23 cellular contexts compared by ENCODE assay signal in genomic region chrX:20596856-20597255, GRCh38.
DNase-seq lines count a peak whose midpoint lies in the region; ATAC-seq, FAIRE-seq and TF ChIP-seq lines count a peak whose summit lies in the region.
"Had no signal": no experiment of that assay in that cellular context is flagged by ENCODE, and none has a peak within 500 bp of the region (broad histone marks: within the 10 kb centered on the region; RNA-seq: fewer than 3 reads in every experiment).

No MANE protein-coding gene starts in this region.

- H3K4me2 ChIP-seq in PC-3 (ENCODE audit: low read length), result no peak overlapping the region
- H3K4me2 ChIP-seq: BLaER1 had no signal

- TF ChIP-seq CTCF in PC-3 (conservative IDR thresholded peaks at IDR 0.05; ENCODE audit: low read depth, low read length) (no peak), tibial nerve (IDR thresholded peaks at IDR 0.05) (no peak)

- no peak for DNase-seq in activated naive CD4-positive, alpha-beta T cell treated with anti-CD3 and anti-CD28 coated beads, Interleukin-2, amount 50 U/mL, for 72 hours (ENCODE audit: low spot score in 2 of 2)
- DNase-seq in activated naive CD4-positive, alpha-beta T cell treated with anti-CD3 and anti-CD28 coated beads for 36 hours, result no peak
- no peak for DNase-seq in PC-3
- peak; percentile 56 for DNase-seq in cerebellar cortex (ENCODE audit: low spot score)
- DNase-seq in stimulated activated effector memory CD8-positive, alpha-beta T cell treated with anti-CD3 and anti-CD28 coated beads, Interleukin-12 subunit alpha, Interleukin-12 subunit beta, amount 100 ng/mL, for 72 hours (ENCODE audit: low spot score in 2 of 2), result no peak
- DNase-seq in HTR-8/SVneo (ENCODE audit: insufficient read length, low spot score), result no peak
- DNase-seq in tibial nerve (ENCODE audit: low spot score in 2 of 2), result no peak
- DNase-seq: CD4-positive, alpha-beta T cell; COR-L47; DND-41; MV-4-11; NCI-H1105 treated with DMSO at 0.1 percent for 48 hours; NCI-H2029 treated with DMSO at 0.1 percent for 48 hours; NCI-H226; NCI-H510A treated with DMSO at 0.1 percent for 48 hours; NCI-H774; SJCRH30 had no signal

- H3K27me3 Mint-ChIP-seq in activated naive CD4-positive, alpha-beta T cell treated with anti-CD3 and anti-CD28 coated beads for 36 hours (ENCODE audit: low read depth), result no peaks in the 10 kb centered on the region
- H3K27me3 Mint-ChIP-seq: CD4-positive, alpha-beta T cell had no signal

- H3K4me3 ChIP-seq in PC-3 (ENCODE audit: low read length) (no peak overlapping the region), tibial nerve (no peak overlapping the region)
- H3K4me3 ChIP-seq: BLaER1, SJCRH30 had no signal

- intact Hi-C loops in activated naive CD4-positive, alpha-beta T cell treated with anti-CD3 and anti-CD28 coated beads for 36 hours (cut with micrococcal nuclease), result loop anchor here (2.0 to 10.0 kb wide), 3 partner anchors 26 to 778 kb away; partner anchors contain the start of gene CNKSR2
- intact Hi-C loops in PC-3 (cut with micrococcal nuclease), result no loop called here

- no peaks in the 10 kb centered on the region for H3K9me2 ChIP-seq in PC-3 (replicated peaks; ENCODE audit: low read length)

- H3K36me3 Mint-ChIP-seq in activated naive CD4-positive, alpha-beta T cell treated with anti-CD3 and anti-CD28 coated beads, Interleukin-2, amount 50 U/mL, for 72 hours, result no peaks in the 10 kb centered on the region
- H3K36me3 Mint-ChIP-seq in activated naive CD4-positive, alpha-beta T cell treated with anti-CD3 and anti-CD28 coated beads for 36 hours (ENCODE audit: low read depth), result no peaks in the 10 kb centered on the region
- no peaks in the 10 kb centered on the region for H3K36me3 Mint-ChIP-seq in stimulated activated effector memory CD8-positive, alpha-beta T cell treated with anti-CD3 and anti-CD28 coated beads, Interleukin-12 subunit alpha, Interleukin-12 subunit beta, amount 100 ng/mL, for 72 hours
- H3K36me3 Mint-ChIP-seq: IgD-negative memory B cell had no signal

- no peaks in the 10 kb centered on the region for H3K27me3 ChIP-seq in PC-3 (ENCODE audit: low read length)
- H3K27me3 ChIP-seq in tibial nerve, result no peaks in the 10 kb centered on the region
- H3K27me3 ChIP-seq: BLaER1, SJCRH30 had no signal

- POLR2A ChIA-PET in PC-3 (lab: Charles Lee; ENCODE audit: unreplicated experiment), result no interaction called here

- no peak overlapping the region for H2AFZ ChIP-seq in PC-3 (ENCODE audit: low read length)

- H3K4me1 ChIP-seq in PC-3 (ENCODE audit: insufficient read depth, low read length), result peaks cover 17% of the 10 kb centered on the region
- no peaks in the 10 kb centered on the region for H3K4me1 ChIP-seq in tibial nerve
- H3K4me1 ChIP-seq: BLaER1, SJCRH30 had no signal

- no peak for ATAC-seq in activated naive CD4-positive, alpha-beta T cell treated with anti-CD3 and anti-CD28 coated beads, Interleukin-2, amount 50 U/mL, for 72 hours
- ATAC-seq in PC-3, result no peak
- ATAC-seq in stimulated activated effector memory CD8-positive, alpha-beta T cell treated with anti-CD3 and anti-CD28 coated beads, Interleukin-12 subunit alpha, Interleukin-12 subunit beta, amount 100 ng/mL, for 72 hours, result peak; percentile 44
- no peak for ATAC-seq in GM19463 (IDR thresholded peaks at IDR 0.05; ENCODE audit: unreplicated experiment)
- ATAC-seq: Panc1 had no signal

- H3K27ac ChIP-seq in PC-3 (ENCODE audit: low read length) (peak overlapping the region; percentile 63), tibial nerve (no peak overlapping the region)
- H3K27ac ChIP-seq: BLaER1, SJCRH30 had no signal

- H3K79me2 ChIP-seq in PC-3 (ENCODE audit: low read length), result no peaks in the 10 kb centered on the region

- no peaks in the 10 kb centered on the region for H4K20me1 ChIP-seq in PC-3 (ENCODE audit: low read length)
- H4K20me1 ChIP-seq: BLaER1 had no signal

- H3K9me3 Mint-ChIP-seq in activated naive CD4-positive, alpha-beta T cell treated with anti-CD3 and anti-CD28 coated beads, Interleukin-2, amount 50 U/mL, for 72 hours, result no peaks in the 10 kb centered on the region
- H3K9me3 Mint-ChIP-seq in activated naive CD4-positive, alpha-beta T cell treated with anti-CD3 and anti-CD28 coated beads for 36 hours, result no peaks in the 10 kb centered on the region
- no peaks in the 10 kb centered on the region for H3K9me3 Mint-ChIP-seq in stimulated activated effector memory CD8-positive, alpha-beta T cell treated with anti-CD3 and anti-CD28 coated beads, Interleukin-12 subunit alpha, Interleukin-12 subunit beta, amount 100 ng/mL, for 72 hours
- H3K9me3 Mint-ChIP-seq: CD4-positive, alpha-beta T cell; IgD-negative memory B cell had no signal

- H3K9me3 ChIP-seq in PC-3 (ENCODE audit: low read length) (no peaks in the 10 kb centered on the region), tibial nerve (no peaks in the 10 kb centered on the region)
- H3K9me3 ChIP-seq: BLaER1, SJCRH30 had no signal

- WGBS in tibial nerve, 2 donors, result 61 to 63% methylated on average over 2 of the region's 2 CpGs

- TF ChIP-seq POLR2A in tibial nerve (IDR thresholded peaks at IDR 0.05), result no peak

- BruUV-seq in PC-3 (replicated peaks; lab: Mats Ljungman, UMichigan), result no TSS peak

- no peak overlapping the region for H3K4me3 Mint-ChIP-seq in activated naive CD4-positive, alpha-beta T cell treated with anti-CD3 and anti-CD28 coated beads for 36 hours
- peak overlapping the region; percentile 32 for H3K4me3 Mint-ChIP-seq in stimulated activated effector memory CD8-positive, alpha-beta T cell treated with anti-CD3 and anti-CD28 coated beads, Interleukin-12 subunit alpha, Interleukin-12 subunit beta, amount 100 ng/mL, for 72 hours
- H3K4me3 Mint-ChIP-seq: CD4-positive, alpha-beta T cell; IgD-negative memory B cell had no signal

- H3K36me3 ChIP-seq in PC-3 (ENCODE audit: low read depth, low read length) (no peaks in the 10 kb centered on the region), tibial nerve (no peaks in the 10 kb centered on the region)
- H3K36me3 ChIP-seq: BLaER1, SJCRH30 had no signal

- FAIRE-seq in HTR-8/SVneo (lab: Jason Lieb, UNC), result no peak
- FAIRE-seq: GM12891, GM18507 had no signal

- H3K27ac Mint-ChIP-seq in activated naive CD4-positive, alpha-beta T cell treated with anti-CD3 and anti-CD28 coated beads, Interleukin-2, amount 50 U/mL, for 72 hours, result peak overlapping the region; percentile 41 to 65
- no peak overlapping the region for H3K27ac Mint-ChIP-seq in activated naive CD4-positive, alpha-beta T cell treated with anti-CD3 and anti-CD28 coated beads for 36 hours
- H3K27ac Mint-ChIP-seq in stimulated activated effector memory CD8-positive, alpha-beta T cell treated with anti-CD3 and anti-CD28 coated beads, Interleukin-12 subunit alpha, Interleukin-12 subunit beta, amount 100 ng/mL, for 72 hours, result no peak overlapping the region
- H3K27ac Mint-ChIP-seq: CD4-positive, alpha-beta T cell; IgD-negative memory B cell had no signal

- H3F3A ChIP-seq in PC-3 (ENCODE audit: low read length, unreplicated experiment), result no peaks in the 10 kb centered on the region

- H3K4me1 Mint-ChIP-seq in activated naive CD4-positive, alpha-beta T cell treated with anti-CD3 and anti-CD28 coated beads for 36 hours (ENCODE audit: low read depth), result peaks cover 12% of the 10 kb centered on the region
- peaks cover 20% of the 10 kb centered on the region for H3K4me1 Mint-ChIP-seq in stimulated activated effector memory CD8-positive, alpha-beta T cell treated with anti-CD3 and anti-CD28 coated beads, Interleukin-12 subunit alpha, Interleukin-12 subunit beta, amount 100 ng/mL, for 72 hours
- H3K4me1 Mint-ChIP-seq: IgD-negative memory B cell had no signal

- CTCF ChIA-PET in activated naive CD4-positive, alpha-beta T cell treated with anti-CD3 and anti-CD28 coated beads for 36 hours (lab: Charles Lee), result no interaction called here
- CTCF ChIA-PET in PC-3 (lab: Charles Lee), result no interaction called here

- no peak overlapping the region for H3K9ac ChIP-seq in PC-3 (ENCODE audit: low read length)
- H3K9ac ChIP-seq: BLaER1 had no signal

- no peak for TF ChIP-seq EP300 in tibial nerve (IDR thresholded peaks at IDR 0.05)

Comparison
In these comparisons a context has a peak if more than half of its experiments do, and no peak if none do; other contexts are left out.
1. H3K27ac Mint-ChIP-seq: peak in activated naive CD4-positive, alpha-beta T cell treated with anti-CD3 and anti-CD28 coated beads, Interleukin-2, amount 50 U/mL, for 72 hours (2 of 2); none in activated naive CD4-positive, alpha-beta T cell treated with anti-CD3 and anti-CD28 coated beads for 36 hours (single experiment) and stimulated activated effector memory CD8-positive, alpha-beta T cell treated with anti-CD3 and anti-CD28 coated beads, Interleukin-12 subunit alpha, Interleukin-12 subunit beta, amount 100 ng/mL, for 72 hours (single experiment).